Comparison of ENCODE assay signal across 2 cellular contexts in genomic region chr1:233945573-233945972, GRCh38.
A peak's percentile ranks its signal among the peaks of the same experiment; 100 is the strongest.
TF ChIP-seq lines count a peak whose summit lies in the region.

No MANE protein-coding gene starts in this region.

TF ChIP-seq in HEK293, 187 proteins besides CTCF, POLR2A, EP300 and RAD21 (continued from another document):
- 0 out of 2 replicates have a peak, but pooled peaks have one; percentile 12 for TF ChIP-seq GLIS1 (tag by site-specific recombination; IDR thresholded peaks at IDR 0.05)
- TF ChIP-seq ZNF571 (tag by site-specific recombination; IDR thresholded peaks at IDR 0.05), result no peak
- TF ChIP-seq PATZ1 (tag by site-specific recombination; IDR thresholded peaks at IDR 0.05), result no peak
- no peak for TF ChIP-seq ZNF629 (tag by site-specific recombination; IDR thresholded peaks at IDR 0.05)
- no peak for TF ChIP-seq PRDM4 (tag by site-specific recombination; IDR thresholded peaks at IDR 0.05)

TF ChIP-seq in SK-N-SH, 30 proteins besides CTCF, POLR2A, EP300 and RAD21:
- no peak for TF ChIP-seq PBX3 (IDR thresholded peaks at IDR 0.05)
- no peak for TF ChIP-seq ELF1 (IDR thresholded peaks at IDR 0.05)
